In the genomic region with DNA sequence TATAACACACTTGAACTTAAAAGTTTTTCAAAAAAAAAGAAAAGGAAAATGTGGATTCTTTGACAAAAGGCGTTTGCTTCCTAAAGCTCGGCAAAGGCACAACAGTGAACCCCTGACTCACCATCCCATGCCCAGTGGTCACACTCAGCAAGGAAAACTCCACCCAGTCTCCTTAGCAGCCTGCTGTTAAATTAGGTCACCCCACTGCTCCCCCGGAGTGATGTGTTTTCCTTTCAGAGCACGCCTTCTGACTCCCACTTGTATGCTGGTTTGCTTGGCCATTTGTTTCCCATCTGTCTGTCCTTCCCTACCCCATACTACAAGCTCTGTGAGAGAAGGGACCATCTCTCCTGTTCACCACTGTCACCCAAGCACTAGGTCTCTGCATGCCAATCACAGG, we compare ENCODE assay signal across 13 cellular contexts. TPM values are rescaled to one million over a fixed set of nuclear protein-coding genes. Genes with fewer than 3 reads are reported as not detected.
DNase-seq lines count a peak whose midpoint lies in the region; ATAC-seq and TF ChIP-seq lines count a peak whose summit lies in the region.
"Had no signal": no experiment of that assay in that cellular context is flagged by ENCODE, and none has a peak within 500 bp of the region (broad histone marks: within the 10 kb centered on the region; RNA-seq: fewer than 3 reads in every experiment).

No MANE protein-coding gene starts in this region.

- H3K4me3 Mint-ChIP-seq in endodermal cell = no peak overlapping the region

- H3K4me1 Mint-ChIP-seq in endodermal cell = peaks cover 37% of the 10 kb centered on the region

- H3K4me1 ChIP-seq in osteoblast (ENCODE audit: insufficient read depth, low read length) = peaks cover 3% of the 10 kb centered on the region
- H3K4me1 ChIP-seq in endodermal cell (ENCODE audit: control insufficient read depth, insufficient read depth, low read length) = no peaks in the 10 kb centered on the region

- H3K4me2 ChIP-seq in osteoblast (ENCODE audit: insufficient read depth, low read length) = no peak overlapping the region

- H3K9ac ChIP-seq in endodermal cell (ENCODE audit: extremely low read depth, low read length, poor library complexity, severe bottlenecking) = no peak overlapping the region

- H3K36me3 ChIP-seq in osteoblast (ENCODE audit: insufficient read depth, low read length) (no peaks in the 10 kb centered on the region), endodermal cell (ENCODE audit: control insufficient read depth, insufficient read depth, low read length) (no peaks in the 10 kb centered on the region)
- H3K36me3 ChIP-seq: cardiac muscle cell, neutrophil had no signal

- no peaks in the 10 kb centered on the region for H4K20me1 ChIP-seq in osteoblast (ENCODE audit: insufficient read depth, low read length)

- ATAC-seq in HG03521 (IDR thresholded peaks at IDR 0.05; ENCODE audit: unreplicated experiment) (no peak), HG03039 (IDR thresholded peaks at IDR 0.05; ENCODE audit: unreplicated experiment) (no peak)

- 80 to 91% methylated on average over 4 of the region's 4 CpGs for WGBS in endodermal cell (ENCODE audit: insufficient coverage in 1 of 2, insufficient read length in 1 of 2), 2 experiments

- DNase-seq in ELR (ENCODE audit: low read depth) (peak; percentile 76), NCI-H345 (lab: John Stamatoyannopoulos, UW) (peak; percentile 21), epithelial cell of esophagus (ENCODE audit: low read depth) (peak; percentile 17), osteoblast (ENCODE audit: insufficient read length, low spot score, missing footprints) (no peak), endodermal cell (no peak)
- no peak for DNase-seq in stimulated activated CD4-positive, alpha-beta T cell treated with anti-CD3 and anti-CD28 coated beads, Interleukin-4, amount 100 ng/mL, for 4 hours
- DNase-seq: activated T-cell treated with anti-CD3 and anti-CD28 coated beads, Interleukin-2, amount 50 U/mL, for 1 hour; left cardiac atrium; NCI-H510A treated with DMSO at 0.1 percent for 48 hours had no signal

- H3K27me3 ChIP-seq in osteoblast (ENCODE audit: insufficient read depth, low read length) = no peaks in the 10 kb centered on the region
- H3K27me3 ChIP-seq in endodermal cell (ENCODE audit: control insufficient read depth, insufficient read depth, low read length, poor library complexity, severe bottlenecking) = peaks cover 5% of the 10 kb centered on the region
- H3K27me3 ChIP-seq: cardiac muscle cell, neutrophil had no signal

- no peaks in the 10 kb centered on the region for H3K79me2 ChIP-seq in osteoblast (ENCODE audit: insufficient read depth, low read length)

- H3K27ac ChIP-seq in osteoblast (ENCODE audit: low read depth, low read length) (no peak overlapping the region), endodermal cell (ENCODE audit: low read depth, low read length) (no peak overlapping the region)
- H3K27ac ChIP-seq: cardiac muscle cell, neutrophil had no signal

- peaks cover 2% of the 10 kb centered on the region for H3K9me3 Mint-ChIP-seq in endodermal cell

- H3K4me3 ChIP-seq in epithelial cell of esophagus (ENCODE audit: low read length) (no peak overlapping the region), osteoblast (ENCODE audit: insufficient read depth, low read length) (no peak overlapping the region), endodermal cell (ENCODE audit: low read length) (no peak overlapping the region)
- H3K4me3 ChIP-seq: cardiac muscle cell had no signal

- H3K9me3 ChIP-seq in osteoblast (ENCODE audit: low read depth, low read length) = no peaks in the 10 kb centered on the region
- peaks cover under 1% of the 10 kb centered on the region for H3K9me3 ChIP-seq in endodermal cell (ENCODE audit: control insufficient read depth, low read length)
- H3K9me3 ChIP-seq: neutrophil had no signal

- H3K27ac Mint-ChIP-seq in endodermal cell = no peak overlapping the region

- H3K36me3 Mint-ChIP-seq in endodermal cell (ENCODE audit: low read depth) = no peaks in the 10 kb centered on the region

- H2AFZ ChIP-seq in osteoblast (ENCODE audit: low read length) = peak overlapping the region; percentile 49

- TF ChIP-seq CTCF in epithelial cell of esophagus (IDR thresholded peaks at IDR 0.05; ENCODE audit: insufficient read depth, low read depth, low read length, missing control alignments) (no peak), osteoblast (IDR thresholded peaks at IDR 0.05; ENCODE audit: extremely low read depth, low read depth, low read length) (no peak), endodermal cell (conservative IDR thresholded peaks at IDR 0.05) (no peak)

- H3K27me3 Mint-ChIP-seq in endodermal cell (ENCODE audit: insufficient read depth) = peaks cover 7% of the 10 kb centered on the region

RNA-seq across cellular contexts. Expression of a gene that starts 23.8 kb away (rescaled TPM):
- total RNA-seq in osteoblast (8.3 TPM in 2 replicates), endodermal cell (1 to 10 TPM; 4.1 to 4.3 TPM)
- 1.4 TPM for polyA plus RNA-seq in endodermal cell (2013, experiment 1 of 2)
- 1.2 TPM for polyA plus RNA-seq in endodermal cell (2013, experiment 2 of 2)

Comparison
In these comparisons a context has a peak if more than half of its experiments do, and no peak if none do; other contexts are left out.
1. DNase-seq: peak in ELR (single experiment), NCI-H345 (single experiment) and epithelial cell of esophagus (single experiment); none in osteoblast (single experiment), stimulated activated CD4-positive, alpha-beta T cell treated with anti-CD3 and anti-CD28 coated beads, Interleukin-4, amount 100 ng/mL, for 4 hours (0 of 2) and endodermal cell (single experiment).